ENCODE assay signal across 15 cellular contexts in the genomic region with DNA sequence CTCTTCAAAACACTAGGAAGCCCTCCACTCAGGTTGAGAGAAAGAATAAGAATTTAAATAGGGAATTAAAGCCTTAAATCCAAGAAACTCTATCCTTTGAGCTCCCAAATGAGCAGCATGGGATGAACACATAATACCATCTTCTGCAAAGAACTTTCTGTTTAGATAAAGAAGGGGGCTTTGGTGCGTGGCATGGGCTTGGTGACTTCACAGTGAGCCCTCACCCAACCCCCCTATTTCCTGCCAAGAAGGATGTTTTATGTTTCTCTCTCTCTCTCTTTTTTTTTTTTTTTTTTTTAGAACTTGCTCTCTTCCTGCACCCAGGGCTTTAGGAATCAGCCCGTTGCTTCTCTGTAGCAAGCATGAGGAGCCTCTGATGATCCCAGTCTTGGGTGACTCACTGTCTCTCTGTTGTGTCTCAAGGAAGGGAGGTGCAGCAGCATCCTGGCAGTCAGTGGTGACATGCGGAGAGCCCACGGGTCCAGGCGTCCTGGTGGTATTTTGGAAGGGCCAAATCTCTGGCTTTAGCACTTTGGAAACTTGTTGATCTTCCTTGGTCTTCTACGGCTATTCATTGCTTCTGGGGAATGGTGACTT. TPM values are rescaled to one million over a fixed set of nuclear protein-coding genes. Genes with fewer than 3 reads are reported as not detected.
A peak's percentile ranks its signal among the peaks of the same experiment; 100 is the strongest.
DNase-seq lines count a peak whose midpoint lies in the region; ATAC-seq, FAIRE-seq and TF ChIP-seq lines count a peak whose summit lies in the region.
"Had no signal": no experiment of that assay in that cellular context is flagged by ENCODE, and none has a peak within 500 bp of the region (broad histone marks: within the 10 kb centered on the region; RNA-seq: fewer than 3 reads in every experiment).

No MANE protein-coding gene starts in this region.

- peaks cover 54% of the 10 kb centered on the region for H3K4me1 Mint-ChIP-seq in activated CD4-positive, alpha-beta T cell treated with anti-CD3 and anti-CD28 coated beads for 36 hours
- peaks cover 38% of the 10 kb centered on the region for H3K4me1 Mint-ChIP-seq in nephron progenitor cell

- H3K9me3 ChIP-seq in GM12878 (replicated peaks; ENCODE audit: control insufficient read depth, insufficient read depth, low read length) = no peaks in the 10 kb centered on the region

- BruUV-seq in GM12878 (replicated peaks; lab: Mats Ljungman, UMichigan) = no TSS peak

- H3K27ac ChIP-seq in GM12878 (ENCODE audit: control insufficient read depth, insufficient read depth) = peak overlapping the region; percentile 56

- H3K4me3 Mint-ChIP-seq in activated CD4-positive, alpha-beta T cell treated with anti-CD3 and anti-CD28 coated beads for 36 hours = no peak overlapping the region
- peak overlapping the region; percentile 21 for H3K4me3 Mint-ChIP-seq in nephron progenitor cell

- RAD21 ChIA-PET in GM12878 (lab: Charles Lee; ENCODE audit: unreplicated experiment) = no interaction called here

- FAIRE-seq in GM12878 (lab: Jason Lieb, UNC) = no peak
- FAIRE-seq: A204.1, G401.6, kidney had no signal

- H3K4me1 ChIP-seq in GM12878 (ENCODE audit: control insufficient read depth, insufficient read depth, low read length) = peaks cover 48% of the 10 kb centered on the region

- H3K27me3 Mint-ChIP-seq in activated CD4-positive, alpha-beta T cell treated with anti-CD3 and anti-CD28 coated beads for 36 hours = no peaks in the 10 kb centered on the region
- peaks cover 7% of the 10 kb centered on the region for H3K27me3 Mint-ChIP-seq in nephron progenitor cell (ENCODE audit: low read depth, poor library complexity)

- CTCF ChIA-PET in activated CD4-positive, alpha-beta T cell treated with anti-CD3 and anti-CD28 coated beads for 36 hours (lab: Charles Lee) = no interaction called here
- CTCF ChIA-PET in GM12878 (lab: Yijun Ruan, JAX) = no interaction called here

- no peak overlapping the region for H3K4me3 ChIP-seq in Jurkat, Clone E6-1 (ENCODE audit: low read length)
- 0 out of 2 replicates have a peak overlapping the region, but pooled peaks have one; percentile 14 for H3K4me3 ChIP-seq in GM12878

- peak; percentile 18 for DNase-seq in activated CD4-positive, alpha-beta T cell treated with anti-CD3 and anti-CD28 coated beads for 36 hours
- DNase-seq in activated CD4-positive, alpha-beta T cell treated with anti-CD3 and anti-CD28 coated beads, Interleukin-2, amount 50 U/mL, for 4 hours = no peak
- DNase-seq in Jurkat, Clone E6-1 (ENCODE audit: low read depth, low spot score) = peak; percentile 73
- DNase-seq in GM12878 (ENCODE audit: low read depth, low spot score) (no peak), nephron progenitor cell (no peak), DMS 273 (lab: John Stamatoyannopoulos, UW; ENCODE audit: unreplicated experiment) (no peak)
- DNase-seq: cerebellar nuclear complex; foreskin melanocyte; kidney; NCI-H1436 treated with DMSO at 0.1 percent for 48 hours; NK-92 treated with Interleukin-12 subunit alpha and Interleukin-12 subunit beta, amount 100 ng/mL, for 24 hours had no signal

- H3K9ac ChIP-seq in GM12878 (ENCODE audit: control insufficient read depth, insufficient read depth, low read length) = no peak overlapping the region

- 80% methylated on average over 6 of the region's 6 CpGs for WGBS in GM12878 (ENCODE audit: insufficient coverage, insufficient replicate concordance, low lambda C conversion rate, missing lambda C conversion rate)

- peak overlapping the region; percentile 52; the same call in 1 of the 2 replicates for H3K4me2 ChIP-seq in GM12878 (ENCODE audit: control insufficient read depth, insufficient read depth)

- H3K36me3 Mint-ChIP-seq in activated CD4-positive, alpha-beta T cell treated with anti-CD3 and anti-CD28 coated beads for 36 hours (ENCODE audit: low read depth) = peaks cover 4% of the 10 kb centered on the region
- H3K36me3 Mint-ChIP-seq in nephron progenitor cell (ENCODE audit: low read depth) = peaks cover 45% of the 10 kb centered on the region

- H3K36me3 ChIP-seq in GM12878 (ENCODE audit: control insufficient read depth in 2 of 2, insufficient read depth in 2 of 2, low read length in 1 of 2) = peaks cover 2 to 28% of the 10 kb centered on the region in 2 experiments

- TF ChIP-seq EP300 in GM12878 (IDR thresholded peaks at IDR 0.05; ENCODE audit: borderline replicate concordance in 1 of 2, control insufficient read depth in 1 of 2, low read depth in 2 of 2, low read length in 2 of 2) = no peak

- intact Hi-C loops in activated CD4-positive, alpha-beta T cell treated with anti-CD3 and anti-CD28 coated beads for 36 hours (cut with DNase I, micrococcal nuclease) = no loop called here
- intact Hi-C loops in GM12878 (cut with micrococcal nuclease; ENCODE audit: unreplicated experiment) = no loop called here

- peak; percentile 55 for ATAC-seq in activated CD4-positive, alpha-beta T cell treated with anti-CD3 and anti-CD28 coated beads for 36 hours
- ATAC-seq in GM12878 = no peak
- ATAC-seq in GM19397 (IDR thresholded peaks at IDR 0.05; ENCODE audit: unreplicated experiment) = no peak
- no peak for ATAC-seq in HG03460 (IDR thresholded peaks at IDR 0.05; ENCODE audit: unreplicated experiment)

- H3K27me3 ChIP-seq in GM12878 (replicated peaks in 1 of 2; ENCODE audit: control insufficient read depth in 2 of 2, insufficient read depth in 2 of 2, low read length in 1 of 2) = no peaks in the 10 kb centered on the region

- in situ Hi-C loops in GM12878 (cut with MboI) = no loop called here

- H4K20me1 ChIP-seq in GM12878 (ENCODE audit: control insufficient read depth, insufficient read depth) = no peaks in the 10 kb centered on the region

- no peaks in the 10 kb centered on the region for H3K9me3 Mint-ChIP-seq in activated CD4-positive, alpha-beta T cell treated with anti-CD3 and anti-CD28 coated beads for 36 hours (ENCODE audit: low read depth)
- no peaks in the 10 kb centered on the region for H3K9me3 Mint-ChIP-seq in nephron progenitor cell

- no peaks in the 10 kb centered on the region for H3K79me2 ChIP-seq in GM12878 (ENCODE audit: control insufficient read depth, insufficient read depth, low read length)

- H3K27ac Mint-ChIP-seq in activated CD4-positive, alpha-beta T cell treated with anti-CD3 and anti-CD28 coated beads for 36 hours = peak overlapping the region; percentile 28
- no peak overlapping the region for H3K27ac Mint-ChIP-seq in nephron progenitor cell

- TF ChIP-seq RAD21 in GM12878 (IDR thresholded peaks at IDR 0.05; ENCODE audit: insufficient read depth, low read depth, low read length) = no peak

- no peak overlapping the region for H2AFZ ChIP-seq in GM12878 (ENCODE audit: control insufficient read depth, low read depth, low read length)

- SMC1A ChIA-PET in GM12878 (lab: Charles Lee; ENCODE audit: uncharacterized antibody, unreplicated experiment) = interaction anchor here (0.7 to 1.1 kb wide), 2 partner anchors 21 to 26 kb away, joined by 3 read pairs; no protein-coding TSS in a partner anchor

- POLR2A ChIA-PET in activated CD4-positive, alpha-beta T cell treated with anti-CD3 and anti-CD28 coated beads for 36 hours (lab: Charles Lee) = no interaction called here
- POLR2A ChIA-PET in GM12878 (lab: Charles Lee) = interaction anchor here (0.5 kb wide), 1 partner anchor 1932 kb away, joined by 3 read pairs; no protein-coding TSS in a partner anchor

- no peak for TF ChIP-seq POLR2A in GM12878 (IDR thresholded peaks at IDR 0.05; ENCODE audit: low read depth, low read length)

- TF ChIP-seq CTCF in GM12878 (IDR thresholded peaks at IDR 0.05 in 2 of 3, conservative IDR thresholded peaks at IDR 0.05 in 1 of 3; ENCODE audit: control insufficient read depth in 2 of 3, extremely low read depth in 1 of 3, insufficient read depth in 1 of 3, low read depth in 3 of 3, low read length in 3 of 3) (no peak), nephron progenitor cell (IDR thresholded peaks at IDR 0.05) (no peak)

TF ChIP-seq in GM12878, 131 proteins besides CTCF, POLR2A, EP300 and RAD21 (continues in another document):
- TF ChIP-seq KLF5 (IDR thresholded peaks at IDR 0.05; ENCODE audit: partially characterized antibody) (no peak), NR2C2 (IDR thresholded peaks at IDR 0.05; ENCODE audit: borderline replicate concordance, control insufficient read depth, insufficient read length, low read depth) (no peak), PAX8 (IDR thresholded peaks at IDR 0.05) (no peak)
- TF ChIP-seq, protein P1, sequence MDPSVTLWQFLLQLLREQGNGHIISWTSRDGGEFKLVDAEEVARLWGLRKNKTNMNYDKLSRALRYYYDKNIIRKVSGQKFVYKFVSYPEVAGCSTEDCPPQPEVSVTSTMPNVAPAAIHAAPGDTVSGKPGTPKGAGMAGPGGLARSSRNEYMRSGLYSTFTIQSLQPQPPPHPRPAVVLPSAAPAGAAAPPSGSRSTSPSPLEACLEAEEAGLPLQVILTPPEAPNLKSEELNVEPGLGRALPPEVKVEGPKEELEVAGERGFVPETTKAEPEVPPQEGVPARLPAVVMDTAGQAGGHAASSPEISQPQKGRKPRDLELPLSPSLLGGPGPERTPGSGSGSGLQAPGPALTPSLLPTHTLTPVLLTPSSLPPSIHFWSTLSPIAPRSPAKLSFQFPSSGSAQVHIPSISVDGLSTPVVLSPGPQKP (IDR thresholded peaks at IDR 0.05; ENCODE audit: low read depth, low read length) = no peak

RNA-seq across cellular contexts. Expression of a gene that starts 49.1 kb away (rescaled TPM):
- not detected for total RNA-seq in activated CD4-positive, alpha-beta T cell treated with anti-CD3 and anti-CD28 coated beads for 36 hours
- polyA plus RNA-seq in Jurkat, Clone E6-1 (2012; ENCODE audit: insufficient read depth, insufficient read length) = not detected
- not detected in 2 replicates for total RNA-seq in GM12878 (2013; cell fraction: nucleolus; rRNA removed)
- total RNA-seq in GM12878 (2014; rRNA removed) = not detected in 2 replicates
- not detected in 2 replicates for total RNA-seq in GM12878 (2014; rRNA removed; fragmentation: Illumina TruSeq; extraction: Trizol)
- total RNA-seq in GM12878 (2021) = not detected in 2 replicates
- not detected for polyA plus RNA-seq in GM12878 (2011; ENCODE audit: low read depth)
- polyA plus RNA-seq in GM12878 (2011; rRNA removed) = not detected in 2 replicates
- polyA plus RNA-seq in GM12878 (2011; cell fraction: cytosol; rRNA removed) = not detected in 2 replicates
- polyA plus RNA-seq in GM12878 (2011; cell fraction: nucleus; rRNA removed) = not detected in 2 replicates
- polyA plus RNA-seq in GM12878 (2012) = not detected in 2 replicates
- not detected in 2 replicates for polyA plus RNA-seq in GM12878 (2014; fragmentation: Illumina TruSeq; extraction: Trizol)
- polyA plus RNA-seq in GM12878 (2014; fragmentation: Nextera tagmentation; extraction: Ambion mirVana) = not detected
- polyA plus RNA-seq in GM12878 (2014; rRNA removed) = not detected in 2 replicates
- not detected for polyA plus RNA-seq in GM12878 (2016; fragmentation: Nextera tagmentation; extraction: Ambion mirVana)
- polyA minus RNA-seq in GM12878 (2011; rRNA and poly(A)+ RNA removed) = not detected in 2 replicates
- polyA minus RNA-seq in GM12878 (2011; cell fraction: cytosol; rRNA and poly(A)+ RNA removed) = not detected in 2 replicates
- not detected in 2 replicates for polyA minus RNA-seq in GM12878 (2011; cell fraction: nucleus; rRNA and poly(A)+ RNA removed)
- total RNA-seq: kidney had no signal

Comparison
In these comparisons a context has a peak if more than half of its experiments do, and no peak if none do; other contexts are left out.
1. DNase-seq: peak in activated CD4-positive, alpha-beta T cell treated with anti-CD3 and anti-CD28 coated beads for 36 hours (single experiment) and Jurkat, Clone E6-1 (single experiment); none in activated CD4-positive, alpha-beta T cell treated with anti-CD3 and anti-CD28 coated beads, Interleukin-2, amount 50 U/mL, for 4 hours (0 of 2), GM12878 (single experiment), nephron progenitor cell (single experiment) and DMS 273 (single experiment).